Comparison of ENCODE assay signal across 24 cellular contexts in genomic region chr5:127665641-127666040, GRCh38. TPM values are rescaled to one million over a fixed set of nuclear protein-coding genes. Genes with fewer than 3 reads are reported as not detected.
A peak's percentile ranks its signal among the peaks of the same experiment; 100 is the strongest.
DNase-seq lines count a peak whose midpoint lies in the region; ATAC-seq and TF ChIP-seq lines count a peak whose summit lies in the region.
"Had no signal": no experiment of that assay in that cellular context is flagged by ENCODE, and none has a peak within 500 bp of the region (broad histone marks: within the 10 kb centered on the region; RNA-seq: fewer than 3 reads in every experiment).

No MANE protein-coding gene starts in this region.

- H3K9me3 ChIP-seq in adipocyte (ENCODE audit: control insufficient read depth, low read length) (no peaks in the 10 kb centered on the region), gastroesophageal sphincter (no peaks in the 10 kb centered on the region), gastrocnemius medialis (no peaks in the 10 kb centered on the region)
- H3K9me3 ChIP-seq: SJSA1 had no signal

- H3K9ac ChIP-seq in adipocyte (ENCODE audit: low read length), result peak overlapping the region; percentile 57
- H3K9ac ChIP-seq: GM23248 had no signal

- TF ChIP-seq POLR2A in gastroesophageal sphincter (IDR thresholded peaks at IDR 0.05) (no peak), gastrocnemius medialis (IDR thresholded peaks at IDR 0.05) (no peak)

- no peaks in the 10 kb centered on the region for H3K36me3 ChIP-seq in adipocyte (ENCODE audit: control insufficient read depth, insufficient read depth, low read length, severe bottlenecking)
- no peaks in the 10 kb centered on the region for H3K36me3 ChIP-seq in gastroesophageal sphincter
- no peaks in the 10 kb centered on the region for H3K36me3 ChIP-seq in gastrocnemius medialis
- H3K36me3 ChIP-seq: SJSA1 had no signal

- H3K27ac ChIP-seq in gastroesophageal sphincter (peak overlapping the region in 3 of 4 donors; percentile 71 to 76 (median 73)), gastrocnemius medialis (peak overlapping the region; percentile 19 to 81 (median 52))
- H3K27ac ChIP-seq: C4-2B, GM23248, SJSA1 had no signal

- DNase-seq in adipocyte (ENCODE audit: low read depth), result peak; percentile 80
- DNase-seq in fibroblast of gingiva (ENCODE audit: low read depth), result peak; percentile 70
- no peak for DNase-seq in gastrocnemius medialis
- no peak for DNase-seq in activated CD4-positive, alpha-beta T cell treated with anti-CD3 and anti-CD28 coated beads, Interleukin-2, amount 50 U/mL, for 48 hours
- DNase-seq in T-helper 1 cell, result no peak
- DNase-seq: AML-193, DMS79, GM23248, H9, HFFc6, KBM-7, MM.1S, NCI-H1048, NCI-H1417 treated with DMSO at 0.1 percent for 48 hours, NCI-H187, NCI-H446, NCI-H526, OCI-M1 had no signal

- no peaks in the 10 kb centered on the region for H3K27me3 ChIP-seq in adipocyte (replicated peaks; ENCODE audit: control insufficient read depth, insufficient read depth, low read length)
- H3K27me3 ChIP-seq in gastroesophageal sphincter, result no peaks in the 10 kb centered on the region
- H3K27me3 ChIP-seq in gastrocnemius medialis, result no peaks in the 10 kb centered on the region
- H3K27me3 ChIP-seq: SJSA1 had no signal

- TF ChIP-seq CTCF in gastroesophageal sphincter (IDR thresholded peaks at IDR 0.05) (no peak), gastrocnemius medialis (IDR thresholded peaks at IDR 0.05 in 4 of 5, conservative IDR thresholded peaks at IDR 0.05 in 1 of 5) (no peak)

- in situ Hi-C loops in gastrocnemius medialis (cut with MboI; ENCODE audit: low sequenced_read_pairs in 4 of 4), result no loop called here

- ATAC-seq in gastroesophageal sphincter, result peak; percentile 54
- no peak for ATAC-seq in gastrocnemius medialis
- no peak for ATAC-seq in GM18858 (IDR thresholded peaks at IDR 0.05; ENCODE audit: unreplicated experiment)

- TF ChIP-seq EP300 in gastroesophageal sphincter (IDR thresholded peaks at IDR 0.05), result no peak

- intact Hi-C loops in gastrocnemius medialis (cut with DNase I; ENCODE audit: low total_unique reads), result no loop called here

- H3K4me3 ChIP-seq in adipocyte (ENCODE audit: low read length) (peak overlapping the region; percentile 31), gastroesophageal sphincter (no peak overlapping the region), gastrocnemius medialis (no peak overlapping the region)
- H3K4me3 ChIP-seq: GM23248, SJSA1 had no signal

- H3K4me1 ChIP-seq in adipocyte (ENCODE audit: control insufficient read depth, insufficient read depth, low read length) (peaks cover 22% of the 10 kb centered on the region), gastroesophageal sphincter (peaks cover 0 to 88% (median 14%) of the 10 kb centered on the region in 3 donors), gastrocnemius medialis (peaks cover 2 to 19% of the 10 kb centered on the region in 2 donors)
- H3K4me1 ChIP-seq: SJSA1 had no signal

RNA-seq across cellular contexts. Expression of gene CTXN3, which starts 16.8 kb away (rescaled TPM):
- total RNA-seq in gastroesophageal sphincter, result under 1 TPM in 1 of 4 donors, not detected in 3; 0.58 TPM
- under 1 TPM in 1 of 4 donors, not detected in 3; 0.22 TPM for total RNA-seq in gastrocnemius medialis
- total RNA-seq: A172, GM23248, H9, HFFc6, HT1080, SJSA1 had no signal

RNA-seq across cellular contexts. Expression of gene CCDC192, which starts 37.5 kb away (rescaled TPM):
- 1 to 10 TPM in 1 of 4 donors, under 1 TPM in 2, not detected in 1; 0.94 to 2.6 (median 0.94) TPM for total RNA-seq in gastroesophageal sphincter
- total RNA-seq in gastrocnemius medialis, result not detected
- total RNA-seq: A172, GM23248, H9, HFFc6, HT1080, SJSA1 had no signal

Comparison
In these comparisons a context has a peak if more than half of its experiments do, and no peak if none do; other contexts are left out.
1. DNase-seq: peak in adipocyte (single experiment) and fibroblast of gingiva (single experiment); none in gastrocnemius medialis (0 of 2), activated CD4-positive, alpha-beta T cell treated with anti-CD3 and anti-CD28 coated beads, Interleukin-2, amount 50 U/mL, for 48 hours (0 of 2) and T-helper 1 cell (0 of 5).